ENCODE assay signal across 8 cellular contexts in the genomic region with DNA sequence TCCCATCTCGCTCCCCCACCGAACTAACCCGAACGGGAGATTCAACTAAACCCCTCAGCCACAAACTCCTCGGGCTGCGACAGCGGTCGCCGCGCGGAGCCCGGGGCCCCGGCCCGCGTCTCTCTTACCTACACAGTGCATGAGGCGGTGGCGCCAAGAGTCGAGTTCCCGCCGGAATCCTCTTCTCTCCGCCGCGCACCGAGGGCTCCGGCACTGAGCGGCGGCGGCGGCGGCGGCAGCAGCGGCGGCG. TPM values are rescaled to one million over a fixed set of nuclear protein-coding genes. Genes with fewer than 3 reads are reported as not detected.
DNase-seq lines count a peak whose midpoint lies in the region; ATAC-seq, FAIRE-seq and TF ChIP-seq lines count a peak whose summit lies in the region.

No MANE protein-coding gene starts in this region.

- DNase-seq in NOMO-1 treated with DMSO at 0.1 percent for 48 hours (lab: John Stamatoyannopoulos, UW; ENCODE audit: unreplicated experiment) (peak; percentile 53), NOMO-1 (lab: John Stamatoyannopoulos, UW; ENCODE audit: unreplicated experiment in 2 of 2) (no peak), adipocyte (ENCODE audit: low read depth) (no peak), keratinocyte (ENCODE audit: low read depth, low spot score) (no peak), NCI-H2196 (lab: John Stamatoyannopoulos, UW; ENCODE audit: unreplicated experiment) (no peak)
- no peak for DNase-seq in activated CD4-positive, alpha-beta T cell treated with anti-CD3 and anti-CD28 coated beads for 1 hour

- H3K27ac ChIP-seq in keratinocyte (ENCODE audit: control insufficient read depth, insufficient read depth, low read length), result peak overlapping the region; percentile 74
- H3K27ac ChIP-seq in temporal lobe (ENCODE audit: low read depth, low read length), result peak overlapping the region; percentile 79

- no peaks in the 10 kb centered on the region for H3K27me3 ChIP-seq in adipocyte (replicated peaks; ENCODE audit: control insufficient read depth, insufficient read depth, low read length)
- H3K27me3 ChIP-seq in keratinocyte (ENCODE audit: control insufficient read depth, extremely low read depth, insufficient read depth, low read length), result no peaks in the 10 kb centered on the region

- H4K20me1 ChIP-seq in keratinocyte (ENCODE audit: control insufficient read depth, extremely low read depth, insufficient read depth, low read length), result no peaks in the 10 kb centered on the region

- H3K9me1 ChIP-seq in keratinocyte (ENCODE audit: control insufficient read depth, extremely low read depth, insufficient read depth, low read length), result no peaks in the 10 kb centered on the region

- no peak overlapping the region for H3K4me2 ChIP-seq in keratinocyte (ENCODE audit: control insufficient read depth, extremely low read depth, insufficient read depth, low read depth, low read length)

- no peak for FAIRE-seq in keratinocyte (lab: Jason Lieb, UNC)

- peaks cover 12% of the 10 kb centered on the region for H3K4me1 ChIP-seq in adipocyte (ENCODE audit: control insufficient read depth, insufficient read depth, low read length)
- H3K4me1 ChIP-seq in keratinocyte (ENCODE audit: control insufficient read depth, extremely low read depth, insufficient read depth, low read length), result peaks cover 4% of the 10 kb centered on the region

- peak overlapping the region; percentile 73 for H2AFZ ChIP-seq in keratinocyte (ENCODE audit: control insufficient read depth, low read length)

- peak overlapping the region; percentile 90 for H3K4me3 ChIP-seq in adipocyte (ENCODE audit: low read length)
- peak overlapping the region; percentile 88 to 95 (median 93) for H3K4me3 ChIP-seq in keratinocyte (ENCODE audit: control insufficient read depth in 2 of 3, extremely low read depth in 1 of 3, insufficient read depth in 2 of 3, low read depth in 1 of 3, low read length in 3 of 3)

- ATAC-seq in HG03135 (IDR thresholded peaks at IDR 0.05; ENCODE audit: unreplicated experiment), result peak; percentile 5

- H3K79me2 ChIP-seq in keratinocyte (ENCODE audit: control insufficient read depth, insufficient read depth, low read length), result peaks cover 40% of the 10 kb centered on the region

- H3K9me3 ChIP-seq in adipocyte (ENCODE audit: control insufficient read depth, low read length) (no peaks in the 10 kb centered on the region), keratinocyte (ENCODE audit: control insufficient read depth, low read depth, low read length) (no peaks in the 10 kb centered on the region)

- dilution Hi-C loops in keratinocyte (cut with MboI; ENCODE audit: extremely low pct_ligation_motif_present, low sequenced_read_pairs), result no loop called here

- TF ChIP-seq CTCF in keratinocyte (optimal IDR thresholded peaks at IDR 0.05 in 1 of 3, IDR thresholded peaks at IDR 0.05 in 1 of 3, conservative IDR thresholded peaks at IDR 0.05 in 1 of 3; ENCODE audit: extremely low read depth in 1 of 3, insufficient read depth in 2 of 3, low read length in 3 of 3), result no peak

- H3K36me3 ChIP-seq in adipocyte (ENCODE audit: control insufficient read depth, insufficient read depth, low read length, severe bottlenecking) (no peaks in the 10 kb centered on the region), keratinocyte (ENCODE audit: control insufficient read depth in 2 of 2, extremely low read depth in 1 of 2, insufficient read depth in 2 of 2, low read length in 2 of 2) (no peaks in the 10 kb centered on the region)

- peak overlapping the region; percentile 90 for H3K9ac ChIP-seq in adipocyte (ENCODE audit: low read length)
- H3K9ac ChIP-seq in keratinocyte (ENCODE audit: control insufficient read depth, extremely low read depth, insufficient read depth, low read length), result peak overlapping the region; percentile 86

RNA-seq across cellular contexts. Expression of a gene that starts 0.2 kb away (rescaled TPM):
- 1.7 to 3.3 TPM (median 1.8 TPM) in 3 replicates for polyA plus RNA-seq in keratinocyte
- 11.8 TPM for polyA plus RNA-seq in keratinocyte (2011; ENCODE audit: low read depth)
- polyA plus RNA-seq in keratinocyte (2011; cell fraction: cytosol; rRNA removed), result 0.99 and 1.9 TPM in 2 replicates
- polyA plus RNA-seq in keratinocyte (2011; cell fraction: nucleus; rRNA removed), result 1.9 and 2.9 TPM in 2 replicates
- 2.2 and 5.9 TPM in 2 replicates for polyA plus RNA-seq in keratinocyte (2012; ENCODE audit: low replicate concordance)
- polyA minus RNA-seq in keratinocyte, result 3.0 to 4.3 TPM (median 3.7 TPM) in 3 replicates
- polyA minus RNA-seq in keratinocyte (2011; cell fraction: cytosol; rRNA and poly(A)+ RNA removed), result 0.58 TPM
- polyA minus RNA-seq in keratinocyte (2011; cell fraction: nucleus; rRNA and poly(A)+ RNA removed), result 5.2 and 9.4 TPM in 2 replicates
- total RNA-seq in temporal lobe, result 46.0 TPM
